19 cellular contexts compared by ENCODE assay signal in the genomic region with DNA sequence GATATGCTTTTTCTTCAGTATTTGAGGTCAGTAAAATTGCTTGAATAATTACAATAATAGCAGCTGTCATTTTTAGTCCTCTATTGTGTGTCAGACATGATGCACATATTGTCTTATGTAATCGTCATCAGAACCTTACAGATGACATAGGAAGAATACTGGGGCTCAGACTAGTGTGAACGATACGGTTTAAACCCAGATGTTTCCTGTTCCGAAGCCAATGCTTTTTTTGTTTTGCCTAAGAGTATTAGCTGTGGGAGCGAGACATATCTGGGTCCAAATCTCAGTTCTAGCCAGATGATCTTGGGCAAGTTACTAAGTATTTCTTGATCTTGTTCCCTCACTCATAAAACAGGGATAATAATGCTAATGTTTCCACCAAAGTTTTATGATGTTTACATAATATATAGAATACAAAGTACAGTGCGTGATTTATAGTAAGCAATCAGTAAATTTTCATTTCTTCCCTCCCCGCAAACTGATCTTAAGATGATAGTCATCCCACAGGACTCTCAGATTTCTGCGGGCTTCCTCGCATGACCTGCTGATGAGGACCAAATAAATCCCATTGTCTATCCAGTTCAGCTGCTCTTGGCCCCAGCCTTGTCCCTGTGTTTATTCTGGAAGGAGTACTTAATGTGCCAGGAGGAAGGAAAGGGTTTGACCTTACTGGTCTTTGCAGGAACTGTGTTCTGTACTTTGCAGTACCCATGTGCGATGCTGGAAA.
DNase-seq lines count a peak whose midpoint lies in the region; ATAC-seq and TF ChIP-seq lines count a peak whose summit lies in the region.
"Had no signal": no experiment of that assay in that cellular context is flagged by ENCODE, and none has a peak within 500 bp of the region (broad histone marks: within the 10 kb centered on the region; RNA-seq: fewer than 3 reads in every experiment).

No MANE protein-coding gene starts in this region.

- peaks cover 33% of the 10 kb centered on the region for H3K36me3 Mint-ChIP-seq in osteocyte (ENCODE audit: unreplicated experiment)
- H3K36me3 Mint-ChIP-seq in activated T-cell treated with anti-CD3 and anti-CD28 coated beads, Interleukin-2, amount 50 U/mL, for 4 hours (ENCODE audit: insufficient read depth), result no peaks in the 10 kb centered on the region
- H3K36me3 Mint-ChIP-seq: CD4-positive, alpha-beta memory T cell had no signal

- no peaks in the 10 kb centered on the region for H3K27me3 Mint-ChIP-seq in osteocyte (ENCODE audit: unreplicated experiment)
- peaks cover 23% of the 10 kb centered on the region for H3K27me3 Mint-ChIP-seq in activated T-cell treated with anti-CD3 and anti-CD28 coated beads, Interleukin-2, amount 50 U/mL, for 4 hours (ENCODE audit: low read depth)

- DNase-seq in Right ventricle myocardium superior (no peak), right atrium auricular region (ENCODE audit: low spot score) (no peak), esophagus squamous epithelium (lab: John Stamatoyannopoulos, UW) (no peak), osteocyte (ENCODE audit: extremely low spot score, unreplicated experiment) (no peak), NCI-H1694 (lab: John Stamatoyannopoulos, UW) (no peak)
- no peak for DNase-seq in activated T-cell treated with anti-CD3 and anti-CD28 coated beads, Interleukin-2, amount 50 U/mL, for 4 hours
- DNase-seq: activated CD8-positive, alpha-beta memory T cell treated with anti-CD3 and anti-CD28 coated beads for 24 hours; activated effector memory CD4-positive, alpha-beta T cell treated with anti-CD3 and anti-CD28 coated beads, Interleukin-2, amount 50 U/mL, for 16 hours; body of pancreas; CD4-positive, alpha-beta memory T cell; KBM-7; left lung; PC-9; SW 1271; WERI-Rb-1 had no signal

- TF ChIP-seq CTCF in right atrium auricular region (IDR thresholded peaks at IDR 0.05) (no peak), esophagus squamous epithelium (IDR thresholded peaks at IDR 0.05) (no peak), osteocyte (IDR thresholded peaks at IDR 0.05) (no peak)

- peaks cover 57% of the 10 kb centered on the region for H3K4me1 Mint-ChIP-seq in osteocyte (ENCODE audit: unreplicated experiment)
- H3K4me1 Mint-ChIP-seq in activated T-cell treated with anti-CD3 and anti-CD28 coated beads, Interleukin-2, amount 50 U/mL, for 4 hours (ENCODE audit: low read depth), result no peaks in the 10 kb centered on the region
- H3K4me1 Mint-ChIP-seq: CD4-positive, alpha-beta memory T cell had no signal

- WGBS in esophagus squamous epithelium, 2 donors, result 73 to 74% methylated on average over 10 of the region's 10 CpGs
- 18% methylated on average over 10 of the region's 10 CpGs for WGBS in urinary bladder

- H3K4me1 ChIP-seq in right atrium auricular region, result peaks cover 0 to 26% of the 10 kb centered on the region in 2 donors
- peaks cover 0 to 32% (median 0%) of the 10 kb centered on the region in 3 donors for H3K4me1 ChIP-seq in esophagus squamous epithelium
- peaks cover 1% of the 10 kb centered on the region for H3K4me1 ChIP-seq in urinary bladder (ENCODE audit: insufficient read depth)
- H3K4me1 ChIP-seq: body of pancreas had no signal

- TF ChIP-seq POLR2A in esophagus squamous epithelium (IDR thresholded peaks at IDR 0.05), result no peak

- peak overlapping the region; percentile 99 for H3K27ac Mint-ChIP-seq in osteocyte (ENCODE audit: unreplicated experiment)

- H3K36me3 ChIP-seq in right atrium auricular region (peaks cover 4% of the 10 kb centered on the region), esophagus squamous epithelium (no peaks in the 10 kb centered on the region), urinary bladder (ENCODE audit: insufficient read depth) (no peaks in the 10 kb centered on the region)
- H3K36me3 ChIP-seq: left lung, WERI-Rb-1 had no signal

- no peaks in the 10 kb centered on the region for H3K9me3 Mint-ChIP-seq in osteocyte (ENCODE audit: unreplicated experiment)
- H3K9me3 Mint-ChIP-seq in activated T-cell treated with anti-CD3 and anti-CD28 coated beads, Interleukin-2, amount 50 U/mL, for 4 hours, result no peaks in the 10 kb centered on the region
- H3K9me3 Mint-ChIP-seq: CD4-positive, alpha-beta memory T cell had no signal

- intact Hi-C loops in Right ventricle myocardium superior (cut with DNase I), result no loop called here
- intact Hi-C loops in esophagus squamous epithelium (cut with DNase I), result no loop called here

- H3K27me3 ChIP-seq in right atrium auricular region (no peaks in the 10 kb centered on the region), esophagus squamous epithelium (no peaks in the 10 kb centered on the region)
- H3K27me3 ChIP-seq: body of pancreas, left lung had no signal

- ATAC-seq in Right ventricle myocardium superior (ENCODE audit: poor library complexity) (peak; percentile 23), HG03135 (IDR thresholded peaks at IDR 0.05; ENCODE audit: unreplicated experiment) (no peak)
- no peak for ATAC-seq in activated T-cell treated with anti-CD3 and anti-CD28 coated beads, Interleukin-2, amount 50 U/mL, for 4 hours
- ATAC-seq: A549, body of pancreas, HCT116, left lung had no signal

- H3K4me3 Mint-ChIP-seq in osteocyte (ENCODE audit: unreplicated experiment), result peak overlapping the region; percentile 22
- no peak overlapping the region for H3K4me3 Mint-ChIP-seq in activated T-cell treated with anti-CD3 and anti-CD28 coated beads, Interleukin-2, amount 50 U/mL, for 4 hours
- H3K4me3 Mint-ChIP-seq: CD4-positive, alpha-beta memory T cell had no signal

- H3K9me3 ChIP-seq in right atrium auricular region, result no peaks in the 10 kb centered on the region
- no peaks in the 10 kb centered on the region for H3K9me3 ChIP-seq in esophagus squamous epithelium
- H3K9me3 ChIP-seq: A549, body of pancreas, left lung had no signal

- no peak overlapping the region for H3K4me3 ChIP-seq in right atrium auricular region
- H3K4me3 ChIP-seq in esophagus squamous epithelium, result no peak overlapping the region
- no peak overlapping the region for H3K4me3 ChIP-seq in urinary bladder (ENCODE audit: low read depth, low read length)
- H3K4me3 ChIP-seq: A549, body of pancreas, left lung, PC-9 had no signal

- H3K27ac ChIP-seq in right atrium auricular region, result no peak overlapping the region
- H3K27ac ChIP-seq in esophagus squamous epithelium, result peak overlapping the region in 3 of 4 donors; percentile 19 to 61 (median 54)
- peak overlapping the region; percentile 64 for H3K27ac ChIP-seq in urinary bladder (ENCODE audit: low read depth)
- H3K27ac ChIP-seq: body of pancreas, PC-9, WERI-Rb-1 had no signal

Comparison
In these comparisons a context has a peak if more than half of its experiments do, and no peak if none do; other contexts are left out.
1. H3K27ac ChIP-seq: peak in esophagus squamous epithelium (3 of 4) and urinary bladder (single experiment); none in right atrium auricular region (0 of 2).